1 cellular context compared by ENCODE assay signal in the genomic region with DNA sequence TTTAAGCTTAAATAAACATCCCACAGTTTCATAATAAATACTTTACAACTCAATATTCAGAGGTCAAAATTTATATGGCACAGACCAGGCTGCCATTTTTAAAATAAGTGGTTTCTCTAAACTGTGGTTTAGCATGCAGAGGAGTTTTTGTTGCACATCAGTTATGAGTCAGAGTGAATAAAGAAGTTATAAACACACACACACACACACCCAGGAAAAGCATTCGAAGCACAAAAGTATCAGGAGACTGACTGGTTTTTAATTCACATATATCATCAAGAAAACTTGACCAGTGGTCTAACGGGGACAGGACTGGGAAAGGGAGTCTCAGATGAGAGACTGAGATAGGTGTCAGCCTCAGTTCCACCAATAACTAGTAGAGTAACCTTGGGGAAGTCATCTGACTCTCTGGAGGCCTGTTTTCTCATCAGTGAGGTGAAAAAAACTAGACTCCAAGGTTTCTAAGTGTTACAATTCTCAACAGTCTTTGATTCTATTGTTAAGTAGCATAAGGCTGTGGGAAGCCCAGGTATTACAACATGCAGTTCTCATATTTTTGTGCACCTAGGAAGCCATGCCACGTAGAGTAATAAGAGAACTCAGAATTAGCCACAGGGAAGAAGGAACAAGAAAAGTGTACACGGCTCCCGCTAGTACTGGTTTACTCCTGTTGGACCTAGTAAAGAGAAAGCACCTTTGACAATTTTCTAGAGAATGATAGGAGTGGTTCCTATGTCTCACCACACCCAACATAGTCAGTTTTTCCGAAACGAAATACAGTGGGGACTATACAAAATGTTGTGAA.
TF ChIP-seq lines count a peak whose summit lies in the region.

No MANE protein-coding gene starts in this region.

TF ChIP-seq in HEK293, 187 proteins besides CTCF, POLR2A, EP300 and RAD21 (continued from another document):
- TF ChIP-seq SP7 (tag by site-specific recombination; IDR thresholded peaks at IDR 0.05) (no peak), ZFP41 (tag by site-specific recombination; IDR thresholded peaks at IDR 0.05; ENCODE audit: borderline replicate concordance) (no peak), ZNF133 (tag by site-specific recombination; IDR thresholded peaks at IDR 0.05) (no peak), WT1 (tag by site-specific recombination; IDR thresholded peaks at IDR 0.05) (no peak), HOXD13 (CRISPR knock-in tag; IDR thresholded peaks at IDR 0.05; ENCODE audit: borderline replicate concordance) (no peak), GLI4 (tag by site-specific recombination; IDR thresholded peaks at IDR 0.05) (no peak), ZNF660 (tag by site-specific recombination; IDR thresholded peaks at IDR 0.05) (0 out of 2 replicates have a peak, but pooled peaks have one; percentile 40)
- TF ChIP-seq, protein P1, sequence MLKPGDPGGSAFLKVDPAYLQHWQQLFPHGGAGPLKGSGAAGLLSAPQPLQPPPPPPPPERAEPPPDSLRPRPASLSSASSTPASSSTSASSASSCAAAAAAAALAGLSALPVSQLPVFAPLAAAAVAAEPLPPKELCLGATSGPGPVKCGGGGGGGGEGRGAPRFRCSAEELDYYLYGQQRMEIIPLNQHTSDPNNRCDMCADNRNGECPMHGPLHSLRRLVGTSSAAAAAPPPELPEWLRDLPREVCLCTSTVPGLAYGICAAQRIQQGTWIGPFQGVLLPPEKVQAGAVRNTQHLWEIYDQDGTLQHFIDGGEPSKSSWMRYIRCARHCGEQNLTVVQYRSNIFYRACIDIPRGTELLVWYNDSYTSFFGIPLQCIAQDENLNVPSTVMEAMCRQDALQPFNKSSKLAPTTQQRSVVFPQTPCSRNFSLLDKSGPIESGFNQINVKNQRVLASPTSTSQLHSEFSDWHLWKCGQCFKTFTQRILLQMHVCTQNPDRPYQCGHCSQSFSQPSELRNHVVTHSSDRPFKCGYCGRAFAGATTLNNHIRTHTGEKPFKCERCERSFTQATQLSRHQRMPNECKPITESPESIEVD (tag by site-specific recombination; IDR thresholded peaks at IDR 0.05) = peak; percentile 93
- TF ChIP-seq, protein P2, sequence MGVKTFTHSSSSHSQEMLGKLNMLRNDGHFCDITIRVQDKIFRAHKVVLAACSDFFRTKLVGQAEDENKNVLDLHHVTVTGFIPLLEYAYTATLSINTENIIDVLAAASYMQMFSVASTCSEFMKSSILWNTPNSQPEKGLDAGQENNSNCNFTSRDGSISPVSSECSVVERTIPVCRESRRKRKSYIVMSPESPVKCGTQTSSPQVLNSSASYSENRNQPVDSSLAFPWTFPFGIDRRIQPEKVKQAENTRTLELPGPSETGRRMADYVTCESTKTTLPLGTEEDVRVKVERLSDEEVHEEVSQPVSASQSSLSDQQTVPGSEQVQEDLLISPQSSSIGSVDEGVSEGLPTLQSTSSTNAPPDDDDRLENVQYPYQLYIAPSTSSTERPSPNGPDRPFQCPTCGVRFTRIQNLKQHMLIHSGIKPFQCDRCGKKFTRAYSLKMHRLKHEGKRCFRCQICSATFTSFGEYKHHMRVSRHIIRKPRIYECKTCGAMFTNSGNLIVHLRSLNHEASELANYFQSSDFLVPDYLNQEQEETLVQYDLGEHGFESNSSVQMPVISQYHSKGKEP (tag by site-specific recombination; IDR thresholded peaks at IDR 0.05) = 0 out of 2 replicates have a peak, but pooled peaks have one; percentile 41
